In the genomic region with DNA sequence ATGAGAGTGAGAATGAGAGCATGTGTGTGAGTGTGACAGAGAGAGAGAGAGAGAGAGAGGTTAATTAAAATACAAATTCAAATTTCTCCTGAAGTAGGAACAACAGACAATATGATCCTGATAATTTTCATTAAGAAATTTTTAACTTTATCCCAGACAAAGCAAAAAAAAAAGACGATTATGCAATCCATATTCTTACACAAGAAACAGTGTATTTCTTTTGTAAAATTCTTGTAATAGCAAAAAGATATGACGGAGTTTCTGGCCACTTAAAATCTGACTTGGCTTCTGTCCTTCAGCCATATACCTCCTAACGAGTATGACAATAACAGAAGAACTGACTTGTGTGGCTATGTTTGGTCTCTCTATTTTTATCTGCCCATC, we compare ENCODE assay signal across 19 cellular contexts.
"Had no signal": no experiment of that assay in that cellular context is flagged by ENCODE, and none has a peak within 500 bp of the region (broad histone marks: within the 10 kb centered on the region; RNA-seq: fewer than 3 reads in every experiment).

No MANE protein-coding gene starts in this region.

- FAIRE-seq: colon, islet of Langerhans, small intestine had no signal

- H3K9me3 Mint-ChIP-seq: dendritic cell treated with granulocyte-macrophage colony-stimulating factor and Interleukin-4, amounts not matched to agents 40 ng/mL and 50 ng/mL, for 4 days; effector memory CD8-positive, alpha-beta T cell had no signal

- H3K4me3 ChIP-seq: esophagus muscularis mucosa, heart left ventricle, sigmoid colon, tibial artery, upper lobe of left lung, uterus had no signal

- H3K36me3 ChIP-seq: esophagus muscularis mucosa, heart left ventricle, sigmoid colon, tibial artery, upper lobe of left lung, uterus had no signal

- H3K9me3 ChIP-seq: esophagus muscularis mucosa, heart left ventricle, tibial artery, upper lobe of left lung, uterus had no signal

- H3K27ac ChIP-seq: epithelial cell of prostate, esophagus muscularis mucosa, foreskin keratinocyte, sigmoid colon, tibial artery, upper lobe of left lung, uterus had no signal

- ATAC-seq: foreskin keratinocyte; heart left ventricle; stimulated activated naive CD8-positive, alpha-beta T cell treated with anti-CD3 and anti-CD28 coated beads, Interleukin-15, Interleukin-2, amounts not matched to agents 100 U/mL and 50 U/mL, for 24 hours had no signal

- H3K4me1 ChIP-seq: esophagus muscularis mucosa, foreskin keratinocyte, sigmoid colon, uterus had no signal

- H3K27me3 ChIP-seq: esophagus muscularis mucosa, foreskin keratinocyte, heart left ventricle, sigmoid colon, tibial artery, upper lobe of left lung, uterus had no signal

- H3K27ac Mint-ChIP-seq: dendritic cell treated with granulocyte-macrophage colony-stimulating factor and Interleukin-4, amounts not matched to agents 40 ng/mL and 50 ng/mL, for 4 days had no signal

- DNase-seq: effector memory CD8-positive, alpha-beta T cell; foreskin keratinocyte; heart left ventricle; hippocampal formation; kidney glomerular epithelial cell; naive thymus-derived CD4-positive, alpha-beta T cell; posterior cingulate gyrus; sigmoid colon; small intestine; stimulated activated CD4-positive, alpha-beta T cell treated with anti-CD3 and anti-CD28 coated beads, Interleukin-2, amount 100 ng/mL, for 48 hours; stimulated activated naive CD8-positive, alpha-beta T cell treated with anti-CD3 and anti-CD28 coated beads, Interleukin-15, Interleukin-2, amounts not matched to agents 100 U/mL and 50 U/mL, for 24 hours; tibial artery; upper lobe of left lung; uterus had no signal
